ENCODE assay signal across 30 cellular contexts in the genomic region with DNA sequence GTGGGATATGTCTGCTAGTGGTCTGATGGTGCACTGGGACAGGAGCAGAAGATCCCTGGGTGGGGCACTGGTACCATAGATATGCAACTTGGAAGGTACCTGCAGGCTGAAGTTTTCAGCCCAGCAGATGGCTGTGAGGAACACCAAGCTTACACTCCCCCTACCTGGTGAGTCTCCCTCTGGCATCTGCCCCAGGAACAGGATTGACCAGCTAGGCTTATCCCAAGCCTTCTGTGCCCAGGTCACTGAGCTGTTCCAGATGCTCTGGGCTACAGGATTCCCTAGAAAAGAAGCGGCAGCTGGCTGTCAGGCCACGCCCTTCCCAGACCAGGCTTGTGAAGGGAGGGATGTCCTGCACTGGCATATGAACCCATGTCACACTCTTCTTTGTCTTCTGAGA.
"Had no signal": no experiment of that assay in that cellular context is flagged by ENCODE, and none has a peak within 500 bp of the region (broad histone marks: within the 10 kb centered on the region; RNA-seq: fewer than 3 reads in every experiment).

No MANE protein-coding gene starts in this region.

- H3K36me3 ChIP-seq: colonic mucosa, gastrocnemius medialis, left lung, neural progenitor cell, prostate gland, right atrium auricular region, stomach, tibial artery, upper lobe of left lung, uterus had no signal

- H3K79me2 ChIP-seq: parathyroid adenoma had no signal

- H3K4me3 ChIP-seq: colonic mucosa, gastrocnemius medialis, left lung, mucosa of descending colon, neural progenitor cell, prostate gland, right atrium auricular region, smooth muscle cell, stomach, tibial artery, upper lobe of left lung, uterus had no signal

- H3K9ac ChIP-seq: neural progenitor cell, parathyroid adenoma had no signal

- H3K9me3 ChIP-seq: colonic mucosa, gastrocnemius medialis, mucosa of descending colon, prostate gland, right atrium auricular region had no signal

- H3K27ac ChIP-seq: colonic mucosa, epithelial cell of prostate, gastrocnemius medialis, left lung, neural progenitor cell, parathyroid adenoma, prostate gland, right atrium auricular region, stomach, tibial artery, upper lobe of left lung, uterus had no signal

- H3K4me3 Mint-ChIP-seq: dendritic cell treated with granulocyte-macrophage colony-stimulating factor and Interleukin-4, amounts not matched to agents 40 ng/mL and 50 ng/mL, for 4 days; endodermal cell; mesothelial cell of epicardium; naive B cell; natural killer cell treated with Interleukin-12 subunit alpha and Interleukin-12 subunit beta and Interleukin-15 and Interleukin-18, amount 100 ng/mL, for 72 hours; neural progenitor cell had no signal

- H3K27ac Mint-ChIP-seq: dendritic cell treated with granulocyte-macrophage colony-stimulating factor and Interleukin-4, amounts not matched to agents 40 ng/mL and 50 ng/mL, for 4 days; endodermal cell; mesothelial cell of epicardium; naive B cell; natural killer cell treated with Interleukin-12 subunit alpha and Interleukin-12 subunit beta and Interleukin-15 and Interleukin-18, amount 100 ng/mL, for 72 hours; neural progenitor cell had no signal

- H3K9me3 Mint-ChIP-seq: endodermal cell had no signal

- DNase-seq: colonic mucosa; effector CD8-positive, alpha-beta T cell; endodermal cell; foreskin fibroblast; gastrocnemius medialis; head of caudate nucleus; left cardiac atrium; mucosa of descending colon; naive B cell; stimulated activated CD4-positive, alpha-beta T cell treated with anti-CD3 and anti-CD28 coated beads, Interleukin-12 subunit alpha, Interleukin-12 subunit beta, amount 100 ng/mL, for 4 hours; stimulated activated CD4-positive, alpha-beta T cell treated with anti-CD3 and anti-CD28 coated beads, Interleukin-1b, Interleukin-23, amount 100 ng/mL, for 48 hours; stimulated activated CD4-positive, alpha-beta T cell treated with anti-CD3 and anti-CD28 coated beads, Interleukin-4, amount 100 ng/mL, for 1 hour; stimulated activated CD8-positive, alpha-beta memory T cell treated with anti-CD3 and anti-CD28 coated beads, Interleukin-4, amount 100 ng/mL, for 48 hours; stimulated activated naive CD4-positive, alpha-beta T cell treated with Interleukin-2 at 50 U/mL for 16 hours; stomach; tibial artery; upper lobe of left lung; uterus had no signal

- H2AFZ ChIP-seq: neural progenitor cell, parathyroid adenoma had no signal

- H3K4me2 ChIP-seq: neural progenitor cell, smooth muscle cell had no signal

- H3K27me3 ChIP-seq: colonic mucosa, gastrocnemius medialis, left lung, neural progenitor cell, right atrium auricular region, stomach, tibial artery, upper lobe of left lung, uterus had no signal

- H3K4me1 Mint-ChIP-seq: endodermal cell, mesothelial cell of epicardium, naive B cell, neural progenitor cell had no signal

- ATAC-seq: esophagus mucosa; gastrocnemius medialis; left cardiac atrium; left lung; mucosa of descending colon; natural killer cell treated with Interleukin-12 subunit alpha and Interleukin-12 subunit beta and Interleukin-15 and Interleukin-18, amount 100 ng/mL, for 72 hours; sciatic nerve had no signal

- H3K27me3 Mint-ChIP-seq: dendritic cell treated with granulocyte-macrophage colony-stimulating factor and Interleukin-4, amounts not matched to agents 40 ng/mL and 50 ng/mL, for 4 days; naive B cell; natural killer cell treated with Interleukin-12 subunit alpha and Interleukin-12 subunit beta and Interleukin-15 and Interleukin-18, amount 100 ng/mL, for 72 hours had no signal

- H3K4me1 ChIP-seq: colonic mucosa, gastrocnemius medialis, left lung, neural progenitor cell, parathyroid adenoma, prostate gland, right atrium auricular region, stomach, tibial artery, upper lobe of left lung, uterus had no signal

- H3K36me3 Mint-ChIP-seq: naive B cell, neural progenitor cell had no signal
